In genomic region chr19:39335168-39335567, GRCh38 we compare ENCODE assay signal across 2 cellular contexts.
TF ChIP-seq lines count a peak whose summit lies in the region.

No MANE protein-coding gene starts in this region.

TF ChIP-seq in SK-N-SH, 30 proteins besides CTCF, POLR2A, EP300 and RAD21 (continued from another document):
- TF ChIP-seq PBX3 (IDR thresholded peaks at IDR 0.05): no peak
- no peak for TF ChIP-seq TEAD4 (IDR thresholded peaks at IDR 0.05; ENCODE audit: borderline replicate concordance, insufficient read depth)
- no peak for TF ChIP-seq ELF1 (IDR thresholded peaks at IDR 0.05)
- no peak for TF ChIP-seq SMC3 (IDR thresholded peaks at IDR 0.05; ENCODE audit: low read depth, low read length)
- no peak for TF ChIP-seq ZBTB33 (IDR thresholded peaks at IDR 0.05; ENCODE audit: borderline replicate concordance, low read depth)
- TF ChIP-seq RXRA (IDR thresholded peaks at IDR 0.05; ENCODE audit: borderline replicate concordance, low read depth): no peak

TF ChIP-seq in SK-N-SH treated with all-trans-retinoic acid at 6 μM for 48 hours, 23 proteins besides CTCF, POLR2A, EP300 and RAD21 (continued from another document):
- TF ChIP-seq POU6F1 (CRISPR knock-in tag; IDR thresholded peaks at IDR 0.05; ENCODE audit: borderline replicate concordance, low read depth) (no peak), PATZ1 (CRISPR knock-in tag; IDR thresholded peaks at IDR 0.05; ENCODE audit: borderline replicate concordance) (no peak), ZC3H10 (CRISPR knock-in tag; IDR thresholded peaks at IDR 0.05) (no peak), OSR1 (CRISPR knock-in tag; IDR thresholded peaks at IDR 0.05) (no peak), ZFP3 (CRISPR knock-in tag; IDR thresholded peaks at IDR 0.05) (no peak), TSHZ2 (CRISPR knock-in tag; IDR thresholded peaks at IDR 0.05) (no peak), CREB5 (CRISPR knock-in tag; IDR thresholded peaks at IDR 0.05; ENCODE audit: low read depth) (no peak), ZFP30 (CRISPR knock-in tag; IDR thresholded peaks at IDR 0.05) (no peak), TCF4 (CRISPR knock-in tag; IDR thresholded peaks at IDR 0.05; ENCODE audit: borderline replicate concordance) (no peak)
